In genomic region chr16:4617880-4618279, GRCh38 we compare ENCODE assay signal across 13 cellular contexts. TPM values are rescaled to one million over a fixed set of nuclear protein-coding genes. Genes with fewer than 3 reads are reported as not detected.
DNase-seq lines count a peak whose midpoint lies in the region; ATAC-seq and TF ChIP-seq lines count a peak whose summit lies in the region.
"Had no signal": no experiment of that assay in that cellular context is flagged by ENCODE, and none has a peak within 500 bp of the region (broad histone marks: within the 10 kb centered on the region; RNA-seq: fewer than 3 reads in every experiment).

No MANE protein-coding gene starts in this region.

- H3K4me1 ChIP-seq in left lung (peaks cover 15 to 38% of the 10 kb centered on the region in 2 donors), thoracic aorta (ENCODE audit: control insufficient read depth in 1 of 2, low read depth in 2 of 2) (peaks cover 23 to 39% of the 10 kb centered on the region in 2 donors), suprapubic skin (peaks cover 49% of the 10 kb centered on the region)

- H3K27me3 ChIP-seq in left lung, result no peaks in the 10 kb centered on the region
- H3K27me3 ChIP-seq in thoracic aorta (replicated peaks; ENCODE audit: insufficient read depth), result no peaks in the 10 kb centered on the region
- no peaks in the 10 kb centered on the region for H3K27me3 ChIP-seq in suprapubic skin
- H3K27me3 ChIP-seq: colonic mucosa, Peyer's patch had no signal

- H3K4me3 Mint-ChIP-seq in activated naive CD4-positive, alpha-beta T cell treated with anti-CD3 and anti-CD28 coated beads, Interleukin-2, amount 50 U/mL, for 24 hours, result peak overlapping the region; percentile 44
- no peak overlapping the region for H3K4me3 Mint-ChIP-seq in activated naive CD4-positive, alpha-beta T cell treated with anti-CD3 and anti-CD28 coated beads for 36 hours
- H3K4me3 Mint-ChIP-seq in WTC11, result peak overlapping the region; percentile 87
- H3K4me3 Mint-ChIP-seq: activated B cell treated with CpG ODN at 0.5 μM for 24 hours had no signal

- no peak for DNase-seq in activated naive CD4-positive, alpha-beta T cell treated with anti-CD3 and anti-CD28 coated beads for 36 hours
- DNase-seq in WTC11 (ENCODE audit: low spot score) (no peak), left lung (no peak), thoracic aorta (ENCODE audit: low spot score) (no peak), AG20443 (ENCODE audit: low spot score) (no peak), suprapubic skin (ENCODE audit: low spot score in 2 of 2) (no peak)
- DNase-seq: activated B cell treated with CpG ODN at 0.5 μM for 24 hours, colonic mucosa, left cardiac atrium, Peyer's patch had no signal

- H3K9me3 Mint-ChIP-seq in activated naive CD4-positive, alpha-beta T cell treated with anti-CD3 and anti-CD28 coated beads, Interleukin-2, amount 50 U/mL, for 24 hours, result no peaks in the 10 kb centered on the region
- H3K9me3 Mint-ChIP-seq in activated naive CD4-positive, alpha-beta T cell treated with anti-CD3 and anti-CD28 coated beads for 36 hours, result no peaks in the 10 kb centered on the region
- H3K9me3 Mint-ChIP-seq in WTC11, result no peaks in the 10 kb centered on the region
- H3K9me3 Mint-ChIP-seq: activated B cell treated with CpG ODN at 0.5 μM for 24 hours had no signal

- peaks cover 22% of the 10 kb centered on the region for H3K4me1 Mint-ChIP-seq in activated naive CD4-positive, alpha-beta T cell treated with anti-CD3 and anti-CD28 coated beads, Interleukin-2, amount 50 U/mL, for 24 hours
- H3K4me1 Mint-ChIP-seq in activated naive CD4-positive, alpha-beta T cell treated with anti-CD3 and anti-CD28 coated beads for 36 hours (ENCODE audit: low read depth), result peaks cover 22% of the 10 kb centered on the region
- H3K4me1 Mint-ChIP-seq in WTC11, result peaks cover 28% of the 10 kb centered on the region

- TF ChIP-seq CTCF in WTC11 (IDR thresholded peaks at IDR 0.05) (no peak), left lung (IDR thresholded peaks at IDR 0.05) (no peak), thoracic aorta (IDR thresholded peaks at IDR 0.05) (no peak), suprapubic skin (IDR thresholded peaks at IDR 0.05) (no peak)

- H3K36me3 ChIP-seq in left lung (no peaks in the 10 kb centered on the region), thoracic aorta (no peaks in the 10 kb centered on the region), suprapubic skin (no peaks in the 10 kb centered on the region)
- H3K36me3 ChIP-seq: colonic mucosa, Peyer's patch had no signal

- no peaks in the 10 kb centered on the region for H3K9me3 ChIP-seq in left lung
- no peaks in the 10 kb centered on the region for H3K9me3 ChIP-seq in thoracic aorta
- H3K9me3 ChIP-seq in suprapubic skin, result no peaks in the 10 kb centered on the region
- H3K9me3 ChIP-seq: colonic mucosa, Peyer's patch had no signal

- ATAC-seq in WTC11 (no peak), left lung (no peak), thoracic aorta (ENCODE audit: insufficient number of reproducible peaks, low FRiP score, low read depth) (no peak), esophagus mucosa (no peak)
- ATAC-seq: left cardiac atrium had no signal

- TF ChIP-seq POLR2A in suprapubic skin (IDR thresholded peaks at IDR 0.05), result no peak

- intact Hi-C loops in activated naive CD4-positive, alpha-beta T cell treated with anti-CD3 and anti-CD28 coated beads for 36 hours (cut with micrococcal nuclease), result loop anchor here (2.0 to 10.0 kb wide), 5 partner anchors 33 to 479 kb away; partner anchors contain the start of genes EEF2KMT, PAM16 and ROGDI
- intact Hi-C loops in left lung (cut with DNase I), result no loop called here

- no peaks in the 10 kb centered on the region for H3K27me3 Mint-ChIP-seq in activated naive CD4-positive, alpha-beta T cell treated with anti-CD3 and anti-CD28 coated beads, Interleukin-2, amount 50 U/mL, for 24 hours
- no peaks in the 10 kb centered on the region for H3K27me3 Mint-ChIP-seq in activated naive CD4-positive, alpha-beta T cell treated with anti-CD3 and anti-CD28 coated beads for 36 hours (ENCODE audit: low read depth)
- no peaks in the 10 kb centered on the region for H3K27me3 Mint-ChIP-seq in WTC11 (ENCODE audit: low read depth)
- H3K27me3 Mint-ChIP-seq: activated B cell treated with CpG ODN at 0.5 μM for 24 hours had no signal

- WGBS in suprapubic skin, result 92% methylated on average over 8 of the region's 8 CpGs

- CTCF ChIA-PET in activated naive CD4-positive, alpha-beta T cell treated with anti-CD3 and anti-CD28 coated beads for 36 hours (lab: Charles Lee), result interaction anchor here (1.1 kb wide), 1 partner anchor 9 kb away, joined by 3 read pairs; no protein-coding TSS in a partner anchor
- CTCF ChIA-PET in WTC11 (lab: Charles Lee), result interaction anchor here (1.1 to 3.6 kb wide), 6 partner anchors 32 to 340 kb away, joined by 3 to 23 read pairs (median 6); partner anchors contain the start of genes PPL and SEC14L5

- POLR2A ChIA-PET in WTC11 (lab: Charles Lee), result interaction anchor here (0.6 kb wide), 1 partner anchor 93 kb away, joined by 3 read pairs; no protein-coding TSS in a partner anchor

- no peak for TF ChIP-seq EP300 in suprapubic skin (IDR thresholded peaks at IDR 0.05)

- peak overlapping the region; percentile 72 for H3K27ac Mint-ChIP-seq in activated naive CD4-positive, alpha-beta T cell treated with anti-CD3 and anti-CD28 coated beads, Interleukin-2, amount 50 U/mL, for 24 hours
- H3K27ac Mint-ChIP-seq in activated naive CD4-positive, alpha-beta T cell treated with anti-CD3 and anti-CD28 coated beads for 36 hours, result no peak overlapping the region
- H3K27ac Mint-ChIP-seq in WTC11, result peak overlapping the region; percentile 100
- H3K27ac Mint-ChIP-seq: activated B cell treated with CpG ODN at 0.5 μM for 24 hours had no signal

- H3K36me3 Mint-ChIP-seq in activated naive CD4-positive, alpha-beta T cell treated with anti-CD3 and anti-CD28 coated beads, Interleukin-2, amount 50 U/mL, for 24 hours, result no peaks in the 10 kb centered on the region
- H3K36me3 Mint-ChIP-seq in activated naive CD4-positive, alpha-beta T cell treated with anti-CD3 and anti-CD28 coated beads for 36 hours (ENCODE audit: low read depth), result no peaks in the 10 kb centered on the region
- no peaks in the 10 kb centered on the region for H3K36me3 Mint-ChIP-seq in WTC11

- H3K27ac ChIP-seq in left lung (peak overlapping the region; percentile 33 to 95), thoracic aorta (peak overlapping the region; percentile 99), suprapubic skin (no peak overlapping the region)
- H3K27ac ChIP-seq: KMS-11 had no signal

- H3K4me3 ChIP-seq in left lung (no peak overlapping the region), thoracic aorta (no peak overlapping the region), suprapubic skin (no peak overlapping the region)

TF ChIP-seq in WTC11, 78 proteins besides CTCF, POLR2A, EP300 and RAD21 (continues in another document):
- TF ChIP-seq, protein P1, sequence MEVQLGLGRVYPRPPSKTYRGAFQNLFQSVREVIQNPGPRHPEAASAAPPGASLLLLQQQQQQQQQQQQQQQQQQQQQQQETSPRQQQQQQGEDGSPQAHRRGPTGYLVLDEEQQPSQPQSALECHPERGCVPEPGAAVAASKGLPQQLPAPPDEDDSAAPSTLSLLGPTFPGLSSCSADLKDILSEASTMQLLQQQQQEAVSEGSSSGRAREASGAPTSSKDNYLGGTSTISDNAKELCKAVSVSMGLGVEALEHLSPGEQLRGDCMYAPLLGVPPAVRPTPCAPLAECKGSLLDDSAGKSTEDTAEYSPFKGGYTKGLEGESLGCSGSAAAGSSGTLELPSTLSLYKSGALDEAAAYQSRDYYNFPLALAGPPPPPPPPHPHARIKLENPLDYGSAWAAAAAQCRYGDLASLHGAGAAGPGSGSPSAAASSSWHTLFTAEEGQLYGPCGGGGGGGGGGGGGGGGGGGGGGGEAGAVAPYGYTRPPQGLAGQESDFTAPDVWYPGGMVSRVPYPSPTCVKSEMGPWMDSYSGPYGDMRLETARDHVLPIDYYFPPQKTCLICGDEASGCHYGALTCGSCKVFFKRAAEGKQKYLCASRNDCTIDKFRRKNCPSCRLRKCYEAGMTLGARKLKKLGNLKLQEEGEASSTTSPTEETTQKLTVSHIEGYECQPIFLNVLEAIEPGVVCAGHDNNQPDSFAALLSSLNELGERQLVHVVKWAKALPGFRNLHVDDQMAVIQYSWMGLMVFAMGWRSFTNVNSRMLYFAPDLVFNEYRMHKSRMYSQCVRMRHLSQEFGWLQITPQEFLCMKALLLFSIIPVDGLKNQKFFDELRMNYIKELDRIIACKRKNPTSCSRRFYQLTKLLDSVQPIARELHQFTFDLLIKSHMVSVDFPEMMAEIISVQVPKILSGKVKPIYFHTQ (CRISPR knock-in tag; IDR thresholded peaks at IDR 0.05), result no peak
- TF ChIP-seq, protein P2, sequence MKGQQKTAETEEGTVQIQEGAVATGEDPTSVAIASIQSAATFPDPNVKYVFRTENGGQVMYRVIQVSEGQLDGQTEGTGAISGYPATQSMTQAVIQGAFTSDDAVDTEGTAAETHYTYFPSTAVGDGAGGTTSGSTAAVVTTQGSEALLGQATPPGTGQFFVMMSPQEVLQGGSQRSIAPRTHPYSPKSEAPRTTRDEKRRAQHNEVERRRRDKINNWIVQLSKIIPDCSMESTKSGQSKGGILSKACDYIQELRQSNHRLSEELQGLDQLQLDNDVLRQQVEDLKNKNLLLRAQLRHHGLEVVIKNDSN (CRISPR knock-in tag; IDR thresholded peaks at IDR 0.05), result no peak
- TF ChIP-seq FOXP1 (CRISPR knock-in tag; IDR thresholded peaks at IDR 0.05; ENCODE audit: borderline replicate concordance) (no peak), NR1H2 (CRISPR knock-in tag; IDR thresholded peaks at IDR 0.05) (no peak), IRF1 (CRISPR knock-in tag; IDR thresholded peaks at IDR 0.05) (no peak)

RNA-seq across cellular contexts. Expression of gene UBALD1, which starts 3.2 kb away (rescaled TPM):
- total RNA-seq in activated naive CD4-positive, alpha-beta T cell treated with anti-CD3 and anti-CD28 coated beads for 36 hours, result 1 to 10 TPM; 8.5 to 9.3 TPM
- total RNA-seq in WTC11 (2021), result 56.8 to 59.5 TPM (median 59.0 TPM) in 3 replicates
- 10 to 100 TPM; 26.7 to 27.8 TPM for total RNA-seq in left lung
- 10 to 100 TPM; 23.8 to 23.9 TPM for total RNA-seq in thoracic aorta
- total RNA-seq in esophagus mucosa, result 12.7 TPM
- 10 to 100 TPM; 11.5 to 29.7 (median 15.2) TPM for total RNA-seq in suprapubic skin

RNA-seq across cellular contexts. Expression of gene MGRN1, which starts 6.7 kb away (rescaled TPM):
- total RNA-seq in activated naive CD4-positive, alpha-beta T cell treated with anti-CD3 and anti-CD28 coated beads for 36 hours, result 10 to 100 TPM; 46.3 to 48.8 TPM
- total RNA-seq in WTC11 (2021) (79.4 to 88.8 TPM (median 80.7 TPM) in 3 replicates), left lung (10 to 100 TPM; 81.6 to 98.1 TPM), thoracic aorta (10 to 100 TPM; 56.0 to 64.5 TPM), esophagus mucosa (19.2 TPM), suprapubic skin (10 to 100 TPM; 30.8 to 58.2 (median 44.8) TPM)
